Comparison of ENCODE assay signal across 18 cellular contexts in genomic region chr2:221492606-221493005, GRCh38.
A peak's percentile ranks its signal among the peaks of the same experiment; 100 is the strongest.
DNase-seq lines count a peak whose midpoint lies in the region; ATAC-seq lines count a peak whose summit lies in the region.
"Had no signal": no experiment of that assay in that cellular context is flagged by ENCODE, and none has a peak within 500 bp of the region (broad histone marks: within the 10 kb centered on the region; RNA-seq: fewer than 3 reads in every experiment).

No MANE protein-coding gene starts in this region.

- no peak overlapping the region for H3K27ac ChIP-seq in neuronal stem cell (replicated peaks; ENCODE audit: low read length)
- H3K27ac ChIP-seq: A549 had no signal

- DNase-seq in Ammon's horn (ENCODE audit: low spot score) = peak; percentile 71
- DNase-seq in NCI-H1694 (lab: John Stamatoyannopoulos, UW) = peak; percentile 22
- peak; percentile 37 for DNase-seq in dedifferentiated amniotic fluid mesenchymal stem cell (ENCODE audit: extremely low spot score)
- DNase-seq in iris pigment epithelial cell (ENCODE audit: low read depth) = peak; percentile 29
- no peak for DNase-seq in stimulated activated CD4-positive, alpha-beta T cell treated with anti-CD3 and anti-CD28 coated beads, Interleukin-4, amount 100 ng/mL, for 1 hour
- DNase-seq in neuronal stem cell (ENCODE audit: low spot score) = no peak
- DNase-seq: AML-193; CD4-positive, CD25-positive, alpha-beta regulatory T cell; DND-41; NCI-H1092; NCI-H345; NCI-H748 treated with DMSO at 0.1 percent for 48 hours had no signal

- H3K4ac ChIP-seq in neuronal stem cell (ENCODE audit: low read length) = no peak overlapping the region

- no peak for ATAC-seq in HG03469 (IDR thresholded peaks at IDR 0.05; ENCODE audit: unreplicated experiment)
- ATAC-seq in HG03442 (IDR thresholded peaks at IDR 0.05; ENCODE audit: unreplicated experiment) = no peak
- ATAC-seq: A549, Panc1, Right ventricle myocardium inferior, SK-N-SH treated with all-trans-retinoic acid at 6 μM for 48 hours had no signal

- H3K23ac ChIP-seq in neuronal stem cell (ENCODE audit: low read depth, low read length, poor library complexity) = no peak overlapping the region

- H2BK5ac ChIP-seq in neuronal stem cell (ENCODE audit: low read length) = no peak overlapping the region

- peaks cover 0 to 2% of the 10 kb centered on the region in 2 donors for H3K36me3 ChIP-seq in neuronal stem cell (replicated peaks in 1 of 2; ENCODE audit: control insufficient read depth in 2 of 2, insufficient read depth in 2 of 2, low read length in 2 of 2)

- no peak overlapping the region for H4K8ac ChIP-seq in neuronal stem cell (ENCODE audit: low read depth, low read length)

- H2BK15ac ChIP-seq in neuronal stem cell (ENCODE audit: low read length) = no peak overlapping the region

- no peak overlapping the region for H3K4me3 ChIP-seq in neuronal stem cell (ENCODE audit: low read length in 2 of 2)
- H3K4me3 ChIP-seq: A549 had no signal

- H3K4me2 ChIP-seq in neuronal stem cell (ENCODE audit: insufficient read depth, low read length, poor library complexity, severe bottlenecking) = no peak overlapping the region
- H3K4me2 ChIP-seq: A549 had no signal

- WGBS in neuronal stem cell (ENCODE audit: extremely low coverage in 2 of 2, insufficient read length in 2 of 2, insufficient replicate concordance in 1 of 2), 2 donors = no CpG with 5 or more reads among the region's 4 CpGs

- H3K9me3 ChIP-seq in neuronal stem cell (replicated peaks in 1 of 2; ENCODE audit: control insufficient read depth in 2 of 2, insufficient read depth in 1 of 2, low read depth in 1 of 2, low read length in 2 of 2) = no peaks in the 10 kb centered on the region
- H3K9me3 ChIP-seq: A549 had no signal

- no peak overlapping the region for H2BK120ac ChIP-seq in neuronal stem cell (ENCODE audit: low read depth, low read length)

- H3K9ac ChIP-seq in neuronal stem cell (ENCODE audit: low read depth, low read length, poor library complexity) = no peak overlapping the region

- no peaks in the 10 kb centered on the region for H3K27me3 ChIP-seq in neuronal stem cell (ENCODE audit: control insufficient read depth in 3 of 3, insufficient read depth in 3 of 3, low read depth in 1 of 3, low read length in 3 of 3)

- no peaks in the 10 kb centered on the region for H3K79me1 ChIP-seq in neuronal stem cell (ENCODE audit: low read depth, low read length)

- no peak overlapping the region for H3K18ac ChIP-seq in neuronal stem cell (ENCODE audit: low read length)

- no peak overlapping the region for H4K91ac ChIP-seq in neuronal stem cell (ENCODE audit: low read depth, low read length, poor library complexity)

- peaks cover 1 to 21% of the 10 kb centered on the region in 2 donors for H3K4me1 ChIP-seq in neuronal stem cell (ENCODE audit: control insufficient read depth in 2 of 2, insufficient read depth in 1 of 2, low read depth in 1 of 2, low read length in 2 of 2)
- H3K4me1 ChIP-seq: A549 had no signal

- H3K14ac ChIP-seq in neuronal stem cell (ENCODE audit: low read length) = no peak overlapping the region

- H2AK5ac ChIP-seq in neuronal stem cell (ENCODE audit: low read depth, low read length) = no peak overlapping the region

- H2AFZ ChIP-seq in neuronal stem cell (ENCODE audit: low read length) = no peak overlapping the region

- H2BK12ac ChIP-seq in neuronal stem cell (ENCODE audit: low read length) = no peak overlapping the region

Comparison
In these comparisons a context has a peak if more than half of its experiments do, and no peak if none do; other contexts are left out.
1. DNase-seq: peak in Ammon's horn (single experiment), NCI-H1694 (single experiment), dedifferentiated amniotic fluid mesenchymal stem cell (single experiment) and iris pigment epithelial cell (single experiment); none in stimulated activated CD4-positive, alpha-beta T cell treated with anti-CD3 and anti-CD28 coated beads, Interleukin-4, amount 100 ng/mL, for 1 hour (single experiment) and neuronal stem cell (single experiment).